1 cellular context compared by ENCODE assay signal in the genomic region with DNA sequence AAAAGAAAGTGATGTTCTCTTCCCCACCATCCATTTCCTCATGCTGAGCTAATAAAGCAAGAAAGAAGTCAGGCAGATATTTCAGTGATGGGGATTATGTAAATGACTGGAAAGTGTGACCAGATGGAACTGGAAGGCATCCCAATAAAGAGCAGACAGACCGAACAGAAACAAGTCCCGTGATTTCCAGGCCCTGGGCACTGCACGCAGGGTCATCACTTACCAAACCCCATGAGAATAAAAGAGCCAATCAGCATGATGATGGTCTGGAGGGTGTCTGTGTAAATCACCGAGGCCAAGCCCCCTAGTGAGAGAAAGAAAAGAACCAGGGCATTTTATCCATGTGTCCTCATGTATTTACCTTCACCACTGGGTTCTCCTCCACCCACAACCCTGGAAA.
TF ChIP-seq lines count a peak whose summit lies in the region.

No MANE protein-coding gene starts in this region.

TF ChIP-seq in GM23338, 12 proteins besides CTCF, POLR2A, EP300 and RAD21 (continued from another document):
- TF ChIP-seq, protein P1, sequence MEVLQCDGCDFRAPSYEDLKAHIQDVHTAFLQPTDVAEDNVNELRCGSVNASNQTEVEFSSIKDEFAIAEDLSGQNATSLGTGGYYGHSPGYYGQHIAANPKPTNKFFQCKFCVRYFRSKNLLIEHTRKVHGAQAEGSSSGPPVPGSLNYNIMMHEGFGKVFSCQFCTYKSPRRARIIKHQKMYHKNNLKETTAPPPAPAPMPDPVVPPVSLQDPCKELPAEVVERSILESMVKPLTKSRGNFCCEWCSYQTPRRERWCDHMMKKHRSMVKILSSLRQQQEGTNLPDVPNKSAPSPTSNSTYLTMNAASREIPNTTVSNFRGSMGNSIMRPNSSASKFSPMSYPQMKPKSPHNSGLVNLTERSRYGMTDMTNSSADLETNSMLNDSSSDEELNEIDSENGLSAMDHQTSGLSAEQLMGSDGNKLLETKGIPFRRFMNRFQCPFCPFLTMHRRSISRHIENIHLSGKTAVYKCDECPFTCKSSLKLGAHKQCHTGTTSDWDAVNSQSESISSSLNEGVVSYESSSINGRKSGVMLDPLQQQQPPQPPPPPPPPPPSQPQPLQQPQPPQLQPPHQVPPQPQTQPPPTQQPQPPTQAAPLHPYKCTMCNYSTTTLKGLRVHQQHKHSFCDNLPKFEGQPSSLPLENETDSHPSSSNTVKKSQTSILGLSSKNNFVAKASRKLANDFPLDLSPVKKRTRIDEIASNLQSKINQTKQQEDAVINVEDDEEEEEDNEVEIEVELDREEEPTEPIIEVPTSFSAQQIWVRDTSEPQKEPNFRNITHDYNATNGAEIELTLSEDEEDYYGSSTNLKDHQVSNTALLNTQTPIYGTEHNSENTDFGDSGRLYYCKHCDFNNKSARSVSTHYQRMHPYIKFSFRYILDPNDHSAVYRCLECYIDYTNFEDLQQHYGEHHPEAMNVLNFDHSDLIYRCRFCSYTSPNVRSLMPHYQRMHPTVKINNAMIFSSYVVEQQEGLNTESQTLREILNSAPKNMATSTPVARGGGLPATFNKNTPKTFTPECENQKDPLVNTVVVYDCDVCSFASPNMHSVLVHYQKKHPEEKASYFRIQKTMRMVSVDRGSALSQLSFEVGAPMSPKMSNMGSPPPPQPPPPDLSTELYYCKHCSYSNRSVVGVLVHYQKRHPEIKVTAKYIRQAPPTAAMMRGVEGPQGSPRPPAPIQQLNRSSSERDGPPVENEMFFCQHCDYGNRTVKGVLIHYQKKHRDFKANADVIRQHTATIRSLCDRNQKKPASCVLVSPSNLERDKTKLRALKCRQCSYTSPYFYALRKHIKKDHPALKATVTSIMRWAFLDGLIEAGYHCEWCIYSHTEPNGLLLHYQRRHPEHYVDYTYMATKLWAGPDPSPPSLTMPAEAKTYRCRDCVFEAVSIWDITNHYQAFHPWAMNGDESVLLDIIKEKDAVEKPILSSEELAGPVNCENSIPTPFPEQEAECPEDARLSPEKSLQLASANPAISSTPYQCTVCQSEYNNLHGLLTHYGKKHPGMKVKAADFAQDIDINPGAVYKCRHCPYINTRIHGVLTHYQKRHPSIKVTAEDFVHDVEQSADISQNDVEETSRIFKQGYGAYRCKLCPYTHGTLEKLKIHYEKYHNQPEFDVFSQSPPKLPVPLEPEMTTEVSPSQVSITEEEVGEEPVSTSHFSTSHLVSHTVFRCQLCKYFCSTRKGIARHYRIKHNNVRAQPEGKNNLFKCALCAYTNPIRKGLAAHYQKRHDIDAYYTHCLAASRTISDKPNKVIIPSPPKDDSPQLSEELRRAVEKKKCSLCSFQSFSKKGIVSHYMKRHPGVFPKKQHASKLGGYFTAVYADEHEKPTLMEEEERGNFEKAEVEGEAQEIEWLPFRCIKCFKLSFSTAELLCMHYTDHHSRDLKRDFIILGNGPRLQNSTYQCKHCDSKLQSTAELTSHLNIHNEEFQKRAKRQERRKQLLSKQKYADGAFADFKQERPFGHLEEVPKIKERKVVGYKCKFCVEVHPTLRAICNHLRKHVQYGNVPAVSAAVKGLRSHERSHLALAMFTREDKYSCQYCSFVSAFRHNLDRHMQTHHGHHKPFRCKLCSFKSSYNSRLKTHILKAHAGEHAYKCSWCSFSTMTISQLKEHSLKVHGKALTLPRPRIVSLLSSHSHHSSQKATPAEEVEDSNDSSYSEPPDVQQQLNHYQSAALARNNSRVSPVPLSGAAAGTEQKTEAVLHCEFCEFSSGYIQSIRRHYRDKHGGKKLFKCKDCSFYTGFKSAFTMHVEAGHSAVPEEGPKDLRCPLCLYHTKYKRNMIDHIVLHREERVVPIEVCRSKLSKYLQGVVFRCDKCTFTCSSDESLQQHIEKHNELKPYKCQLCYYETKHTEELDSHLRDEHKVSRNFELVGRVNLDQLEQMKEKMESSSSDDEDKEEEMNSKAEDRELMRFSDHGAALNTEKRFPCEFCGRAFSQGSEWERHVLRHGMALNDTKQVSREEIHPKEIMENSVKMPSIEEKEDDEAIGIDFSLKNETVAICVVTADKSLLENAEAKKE (CRISPR knock-in tag; IDR thresholded peaks at IDR 0.05), result no peak
- TF ChIP-seq NANOG (IDR thresholded peaks at IDR 0.05; ENCODE audit: borderline replicate concordance) (no peak), CREB1 (CRISPR knock-in tag; IDR thresholded peaks at IDR 0.05; ENCODE audit: low read depth) (no peak), STAT1 (IDR thresholded peaks at IDR 0.05; ENCODE audit: unreplicated experiment) (no peak)
